9 cellular contexts compared by ENCODE assay signal in the genomic region with DNA sequence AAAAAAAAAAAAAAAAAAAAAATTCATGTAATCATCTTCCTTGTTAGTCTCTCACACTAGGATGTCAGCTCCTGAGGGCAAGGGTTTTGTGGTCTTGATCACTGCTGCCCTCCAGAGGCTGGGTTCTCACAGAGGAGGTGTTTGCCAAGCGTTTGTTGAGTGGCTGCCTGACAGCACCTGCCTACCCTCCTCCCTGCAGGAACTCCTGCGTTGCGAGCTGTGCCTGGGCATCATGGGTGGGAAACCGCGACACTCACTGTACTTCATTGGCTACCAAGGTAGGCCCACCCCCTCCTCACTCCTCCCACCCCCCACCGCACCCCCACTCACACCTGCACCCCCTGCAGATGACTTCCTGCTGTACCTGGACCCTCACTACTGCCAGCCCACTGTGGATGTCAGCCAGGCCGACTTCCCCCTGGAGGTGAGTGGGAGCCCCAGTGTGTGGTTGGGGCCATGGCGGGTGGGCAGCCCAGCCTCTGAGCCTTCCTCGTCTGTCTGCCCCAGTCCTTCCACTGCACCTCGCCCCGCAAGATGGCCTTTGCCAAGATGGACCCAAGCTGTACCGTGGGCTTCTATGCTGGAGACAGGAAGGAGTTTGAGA. TPM values are rescaled to one million over a fixed set of nuclear protein-coding genes. Genes with fewer than 3 reads are reported as not detected.
DNase-seq lines count a peak whose midpoint lies in the region; ATAC-seq and TF ChIP-seq lines count a peak whose summit lies in the region.
"Had no signal": no experiment of that assay in that cellular context is flagged by ENCODE, and none has a peak within 500 bp of the region (broad histone marks: within the 10 kb centered on the region; RNA-seq: fewer than 3 reads in every experiment).

No MANE protein-coding gene starts in this region.

- peaks cover 0 to 78% (median 21%) of the 10 kb centered on the region in 4 donors for H3K36me3 ChIP-seq in right lobe of liver

- ATAC-seq in activated CD8-positive, alpha-beta memory T cell treated with anti-CD3 and anti-CD28 coated beads, Interleukin-2, amount 10 ng/mL, durations not matched to agents 7 days and 5 days, result no peak
- peak; percentile 16 to 66 (median 43) for ATAC-seq in right lobe of liver

- intact Hi-C loops in right lobe of liver (cut with DNase I), result no loop called here

- DNase-seq in EL (peak; percentile 47), LNCaP clone FGC (ENCODE audit: low read depth) (no peak), right lobe of liver (no peak), dedifferentiated amniotic fluid mesenchymal stem cell (ENCODE audit: extremely low spot score) (no peak), middle frontal gyrus (ENCODE audit: extremely low spot score, low spot score) (no peak), DMS79 (lab: John Stamatoyannopoulos, UW) (no peak)
- DNase-seq in activated CD8-positive, alpha-beta memory T cell treated with anti-CD3 and anti-CD28 coated beads, Interleukin-2, amount 10 ng/mL, durations not matched to agents 7 days and 5 days, result peak; percentile 71
- DNase-seq in effector CD4-positive, alpha-beta T cell, result no peak

- H3K4me3 ChIP-seq in LNCaP clone FGC (ENCODE audit: low read depth, low read length), result no peak overlapping the region
- no peak overlapping the region for H3K4me3 ChIP-seq in right lobe of liver

- no peaks in the 10 kb centered on the region for H3K27me3 Mint-ChIP-seq in activated CD8-positive, alpha-beta memory T cell treated with anti-CD3 and anti-CD28 coated beads, Interleukin-2, amount 10 ng/mL, durations not matched to agents 7 days and 5 days

- peaks cover 62% of the 10 kb centered on the region for H3K36me3 Mint-ChIP-seq in activated CD8-positive, alpha-beta memory T cell treated with anti-CD3 and anti-CD28 coated beads, Interleukin-2, amount 10 ng/mL, durations not matched to agents 7 days and 5 days

- TF ChIP-seq POLR2A in right lobe of liver (IDR thresholded peaks at IDR 0.05), result no peak

- 86% methylated on average over 2 of the region's 12 CpGs for WGBS in right lobe of liver (ENCODE audit: insufficient coverage, low coverage, low lambda C conversion rate, missing lambda C conversion rate)

- no peaks in the 10 kb centered on the region for H3K4me1 ChIP-seq in right lobe of liver

- H3K27ac Mint-ChIP-seq in activated CD8-positive, alpha-beta memory T cell treated with anti-CD3 and anti-CD28 coated beads, Interleukin-2, amount 10 ng/mL, durations not matched to agents 7 days and 5 days, result peak overlapping the region; percentile 95

- no peaks in the 10 kb centered on the region for H3K9me3 ChIP-seq in right lobe of liver

- no peak overlapping the region for H3K27ac ChIP-seq in right lobe of liver

- H3K4me1 Mint-ChIP-seq in activated CD8-positive, alpha-beta memory T cell treated with anti-CD3 and anti-CD28 coated beads, Interleukin-2, amount 10 ng/mL, durations not matched to agents 7 days and 5 days, result peaks cover 56% of the 10 kb centered on the region

- CTCF ChIA-PET in activated CD8-positive, alpha-beta memory T cell treated with anti-CD3 and anti-CD28 coated beads, Interleukin-2, amount 10 ng/mL, durations not matched to agents 7 days and 5 days (lab: Charles Lee), result interaction anchor here (0.7 to 7.0 kb wide), 24 partner anchors 9 to 148 kb away, joined by 3 to 116 read pairs (median 4); a partner anchor contains a TSS

- TF ChIP-seq CTCF in LNCaP clone FGC (IDR thresholded peaks at IDR 0.05; ENCODE audit: control insufficient read depth, extremely low read depth, insufficient read depth) (peak; percentile 53), right lobe of liver (IDR thresholded peaks at IDR 0.05) (peak in 1 of 4 donors; percentile 33)

- no peaks in the 10 kb centered on the region for H3K27me3 ChIP-seq in right lobe of liver

- H3K4me3 Mint-ChIP-seq in activated CD8-positive, alpha-beta memory T cell treated with anti-CD3 and anti-CD28 coated beads, Interleukin-2, amount 10 ng/mL, durations not matched to agents 7 days and 5 days, result no peak overlapping the region

- H3K9me3 Mint-ChIP-seq in activated CD8-positive, alpha-beta memory T cell treated with anti-CD3 and anti-CD28 coated beads, Interleukin-2, amount 10 ng/mL, durations not matched to agents 7 days and 5 days (ENCODE audit: low read depth), result no peaks in the 10 kb centered on the region

RNA-seq across cellular contexts. Expression of a gene that starts 8.1 kb away (rescaled TPM):
- 10 to 100 TPM; 48.3 to 57.8 TPM for total RNA-seq in activated CD8-positive, alpha-beta memory T cell treated with anti-CD3 and anti-CD28 coated beads, Interleukin-2, amount 10 ng/mL, durations not matched to agents 7 days and 5 days
- 10 to 100 TPM in 4 of 6 experiments, 1 to 10 TPM in 2; 8.1 to 19.7 (median 11.8) TPM for total RNA-seq in right lobe of liver

RNA-seq across cellular contexts. Expression of a gene that starts 14.0 kb away (rescaled TPM):
- total RNA-seq in activated CD8-positive, alpha-beta memory T cell treated with anti-CD3 and anti-CD28 coated beads, Interleukin-2, amount 10 ng/mL, durations not matched to agents 7 days and 5 days, result 10 to 100 TPM; 68.1 to 72.2 TPM
- total RNA-seq in right lobe of liver, result 1 to 10 TPM; 5.8 to 9.6 (median 8.5) TPM

RNA-seq across cellular contexts. Expression of a gene that starts 17.0 kb away (rescaled TPM):
- total RNA-seq in activated CD8-positive, alpha-beta memory T cell treated with anti-CD3 and anti-CD28 coated beads, Interleukin-2, amount 10 ng/mL, durations not matched to agents 7 days and 5 days, result 10 to 100 TPM; 40.9 to 73.3 TPM
- total RNA-seq in right lobe of liver, result 1 to 10 TPM in 4 of 6 experiments, under 1 TPM in 2; 0.97 to 2.8 (median 2.0) TPM

RNA-seq across cellular contexts. Expression of a gene that starts 34.6 kb away (rescaled TPM):
- total RNA-seq in activated CD8-positive, alpha-beta memory T cell treated with anti-CD3 and anti-CD28 coated beads, Interleukin-2, amount 10 ng/mL, durations not matched to agents 7 days and 5 days, result 1 to 10 TPM in 1 of 2 experiments, under 1 TPM in 1; 0.14 to 1.4 TPM
- total RNA-seq in right lobe of liver, result under 1 TPM in 5 of 6 experiments, not detected in 1; 0.20 to 0.43 (median 0.35) TPM
- total RNA-seq: RPMI7951 had no signal

RNA-seq across cellular contexts. Expression of a gene that starts 35.3 kb away (rescaled TPM):
- total RNA-seq in activated CD8-positive, alpha-beta memory T cell treated with anti-CD3 and anti-CD28 coated beads, Interleukin-2, amount 10 ng/mL, durations not matched to agents 7 days and 5 days, result not detected
- total RNA-seq in right lobe of liver, result 1 to 10 TPM in 2 of 6 experiments, under 1 TPM in 4; 0.35 to 2.5 (median 0.75) TPM

Comparison
In these comparisons a context has a peak if more than half of its experiments do, and no peak if none do; other contexts are left out.
1. DNase-seq: peak in EL (single experiment) and activated CD8-positive, alpha-beta memory T cell treated with anti-CD3 and anti-CD28 coated beads, Interleukin-2, amount 10 ng/mL, durations not matched to agents 7 days and 5 days (single experiment); none in LNCaP clone FGC (single experiment), right lobe of liver (0 of 3), effector CD4-positive, alpha-beta T cell (single experiment), dedifferentiated amniotic fluid mesenchymal stem cell (single experiment), middle frontal gyrus (single experiment) and DMS79 (single experiment).
2. RNA of a gene that starts 14.0 kb away (total RNA-seq): 68.1 to 72.2 TPM in activated CD8-positive, alpha-beta memory T cell treated with anti-CD3 and anti-CD28 coated beads, Interleukin-2, amount 10 ng/mL, durations not matched to agents 7 days and 5 days; 5.8 to 9.6 TPM in right lobe of liver; every median in the first group is over 4 times any median in the second.
3. RNA of a gene that starts 17.0 kb away (total RNA-seq): 40.9 to 73.3 TPM in activated CD8-positive, alpha-beta memory T cell treated with anti-CD3 and anti-CD28 coated beads, Interleukin-2, amount 10 ng/mL, durations not matched to agents 7 days and 5 days; 0.97 to 2.8 TPM in right lobe of liver; every median in the first group is over 10 times any median in the second.